8 cellular contexts compared by ENCODE assay signal in genomic region chr10:86968271-86968993, GRCh38. TPM values are rescaled to one million over a fixed set of nuclear protein-coding genes. Genes with fewer than 3 reads are reported as not detected.
DNase-seq lines count a peak whose midpoint lies in the region; ATAC-seq lines count a peak whose summit lies in the region.

Gene ADIRF, plus strand, starts transcription at chr10:86968482. Its CDS starts 63 bp downstream, at chr10:86968545.

- intact Hi-C loops in aorta (cut with DNase I), result no loop called here

- peak within 1 kb of the TSS; percentile 87 to 92 for H3K27ac ChIP-seq in aorta (ENCODE audit: low read depth in 1 of 2, low read length in 2 of 2)

- no peak for ATAC-seq in stimulated activated naive CD8-positive, alpha-beta T cell treated with anti-CD3 and anti-CD28 coated beads, Interleukin-15, amount 100 ng/mL, for 72 hours
- ATAC-seq in aorta (ENCODE audit: low FRiP score) (peak; percentile 40), HG02870 (IDR thresholded peaks at IDR 0.05; ENCODE audit: unreplicated experiment) (no peak)

- no peak within 1 kb of the TSS for H3K4me3 Mint-ChIP-seq in stimulated activated naive CD8-positive, alpha-beta T cell treated with anti-CD3 and anti-CD28 coated beads, Interleukin-15, Interleukin-2, amounts not matched to agents 100 ng/mL and 50 ng/mL, for 24 hours
- H3K4me3 Mint-ChIP-seq in stimulated activated naive CD8-positive, alpha-beta T cell treated with anti-CD3 and anti-CD28 coated beads, Interleukin-15, amount 100 ng/mL, for 72 hours, result peak within 1 kb of the TSS in 1 of 2 donors; percentile 62

- no peaks in the 10 kb centered on the region for H3K27me3 Mint-ChIP-seq in stimulated activated naive CD8-positive, alpha-beta T cell treated with anti-CD3 and anti-CD28 coated beads, Interleukin-15, Interleukin-2, amounts not matched to agents 100 ng/mL and 50 ng/mL, for 24 hours
- peaks cover 20% of the 10 kb centered on the region for H3K27me3 Mint-ChIP-seq in stimulated activated naive CD8-positive, alpha-beta T cell treated with anti-CD3 and anti-CD28 coated beads, Interleukin-15, amount 100 ng/mL, for 72 hours

- peak within 1 kb of the TSS; percentile 64 to 67 for H3K4me3 ChIP-seq in aorta (ENCODE audit: low read length in 2 of 2)

- no peaks in the 10 kb centered on the region for H3K36me3 Mint-ChIP-seq in stimulated activated naive CD8-positive, alpha-beta T cell treated with anti-CD3 and anti-CD28 coated beads, Interleukin-15, Interleukin-2, amounts not matched to agents 100 ng/mL and 50 ng/mL, for 24 hours (ENCODE audit: low read depth)

- no peaks in the 10 kb centered on the region for H3K36me3 ChIP-seq in aorta (ENCODE audit: control insufficient read depth in 1 of 2, insufficient read depth in 2 of 2, low read length in 1 of 2)

- no peaks in the 10 kb centered on the region for H3K4me1 ChIP-seq in aorta (ENCODE audit: control insufficient read depth in 1 of 2, insufficient read depth in 2 of 2, low read length in 2 of 2)

- 1% methylated on average over 57 to 59 of the region's 59 CpGs for WGBS in aorta, 2 donors

- no peaks in the 10 kb centered on the region for H3K27me3 ChIP-seq in aorta (ENCODE audit: control insufficient read depth in 1 of 2, insufficient read depth in 2 of 2, low read length in 1 of 2)

- peak within 1 kb of the TSS; percentile 49 for H3K27ac Mint-ChIP-seq in stimulated activated naive CD8-positive, alpha-beta T cell treated with anti-CD3 and anti-CD28 coated beads, Interleukin-15, Interleukin-2, amounts not matched to agents 100 ng/mL and 50 ng/mL, for 24 hours
- H3K27ac Mint-ChIP-seq in stimulated activated naive CD8-positive, alpha-beta T cell treated with anti-CD3 and anti-CD28 coated beads, Interleukin-15, amount 100 ng/mL, for 72 hours, result no peak within 1 kb of the TSS

- H3K9me3 ChIP-seq in aorta (ENCODE audit: control insufficient read depth, low read length), result no peaks in the 10 kb centered on the region

- H3K9me3 Mint-ChIP-seq in stimulated activated naive CD8-positive, alpha-beta T cell treated with anti-CD3 and anti-CD28 coated beads, Interleukin-15, Interleukin-2, amounts not matched to agents 100 ng/mL and 50 ng/mL, for 24 hours, result no peaks in the 10 kb centered on the region
- no peaks in the 10 kb centered on the region for H3K9me3 Mint-ChIP-seq in stimulated activated naive CD8-positive, alpha-beta T cell treated with anti-CD3 and anti-CD28 coated beads, Interleukin-15, amount 100 ng/mL, for 72 hours

- no peak for DNase-seq in stimulated activated naive CD8-positive, alpha-beta T cell treated with anti-CD3 and anti-CD28 coated beads, Interleukin-15, amount 100 ng/mL, for 72 hours
- peak; percentile 25 for DNase-seq in dermis blood vessel endothelial cell
- peak; percentile 19 for DNase-seq in mucosa of gallbladder (ENCODE audit: low spot score)
- peak; percentile 86 to 90 for DNase-seq in aorta
- DNase-seq in A172 (ENCODE audit: low spot score), result no peak
- no peak for DNase-seq in NCI-H82 treated with DMSO at 0.1 percent for 48 hours (lab: John Stamatoyannopoulos, UW; ENCODE audit: unreplicated experiment)

- peaks cover 59% of the 10 kb centered on the region for H3K4me1 Mint-ChIP-seq in stimulated activated naive CD8-positive, alpha-beta T cell treated with anti-CD3 and anti-CD28 coated beads, Interleukin-15, Interleukin-2, amounts not matched to agents 100 ng/mL and 50 ng/mL, for 24 hours (ENCODE audit: low read depth)
- H3K4me1 Mint-ChIP-seq in stimulated activated naive CD8-positive, alpha-beta T cell treated with anti-CD3 and anti-CD28 coated beads, Interleukin-15, amount 100 ng/mL, for 72 hours, result peaks cover 74% of the 10 kb centered on the region

RNA-seq across cellular contexts. Expression of gene ADIRF, which starts in this region (rescaled TPM):
- 12.8 and 23.8 TPM in 2 replicates for total RNA-seq in dermis blood vessel endothelial cell
- 25.4 TPM for total RNA-seq in mucosa of gallbladder
- 100 to 1,000 TPM; 520 to 688 TPM for total RNA-seq in aorta
- 1,000 to 10,000 TPM in 1 of 2 donors, 100 to 1,000 TPM in 1; 715 to 1,837 TPM for polyA plus RNA-seq in aorta
- not detected in 2 replicates for total RNA-seq in A172 (2014; rRNA removed; shearing (Covaris generic))

Comparison
In these comparisons a context has a peak if more than half of its experiments do, and no peak if none do; other contexts are left out.
1. RNA of gene ADIRF (total RNA-seq): 520 to 688 TPM in aorta, 25.4 TPM in mucosa of gallbladder (single experiment) and 12.8 to 23.8 TPM in dermis blood vessel endothelial cell; not detected in A172; every median in the first group is over 10 times any median in the second.
2. RNA of gene ADIRF (total RNA-seq): 520 to 688 TPM in aorta; 25.4 TPM in mucosa of gallbladder (single experiment) and 12.8 to 23.8 TPM in dermis blood vessel endothelial cell; every median in the first group is over 10 times any median in the second.
3. DNase-seq: peak in dermis blood vessel endothelial cell (single experiment), mucosa of gallbladder (single experiment) and aorta (2 of 2); none in stimulated activated naive CD8-positive, alpha-beta T cell treated with anti-CD3 and anti-CD28 coated beads, Interleukin-15, amount 100 ng/mL, for 72 hours (0 of 2), A172 (single experiment) and NCI-H82 treated with DMSO at 0.1 percent for 48 hours (single experiment).